In the genomic region with DNA sequence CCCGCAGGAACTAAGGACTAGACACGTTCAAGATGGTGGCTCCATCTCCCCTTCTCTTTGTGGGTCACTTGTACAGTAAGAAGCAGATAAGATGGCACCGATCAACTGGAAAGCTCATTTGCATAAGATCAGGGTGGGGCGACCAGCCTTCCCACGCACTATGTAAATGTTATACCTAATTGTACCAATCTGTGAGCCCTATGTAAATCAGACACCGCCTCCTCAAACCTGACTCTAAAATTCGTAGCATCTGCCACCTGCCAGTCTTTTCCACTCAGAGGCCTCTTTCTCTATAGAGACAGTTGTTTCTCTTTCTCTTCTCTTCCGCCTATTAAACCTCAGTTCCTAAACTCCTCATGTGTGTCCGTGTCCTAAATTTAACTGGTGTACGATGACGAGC, we compare ENCODE assay signal across 32 cellular contexts.
DNase-seq lines count a peak whose midpoint lies in the region; ATAC-seq lines count a peak whose summit lies in the region.
"Had no signal": no experiment of that assay in that cellular context is flagged by ENCODE, and none has a peak within 500 bp of the region (broad histone marks: within the 10 kb centered on the region; RNA-seq: fewer than 3 reads in every experiment).

No MANE protein-coding gene starts in this region.

- no peak overlapping the region for H2AK5ac ChIP-seq in neuronal stem cell (ENCODE audit: low read depth, low read length)

- H3K23ac ChIP-seq in neuronal stem cell (ENCODE audit: low read depth, low read length, poor library complexity): no peak overlapping the region

- no peak overlapping the region for H3K9ac ChIP-seq in neuronal stem cell (ENCODE audit: low read depth, low read length, poor library complexity)
- H3K9ac ChIP-seq: neural progenitor cell had no signal

- H3K18ac ChIP-seq in neuronal stem cell (ENCODE audit: low read length): no peak overlapping the region

- no peak overlapping the region for H2BK120ac ChIP-seq in neuronal stem cell (ENCODE audit: low read depth, low read length)

- no CpG with 5 or more reads among the region's 11 CpGs for WGBS in neuronal stem cell (ENCODE audit: extremely low coverage in 2 of 2, insufficient read length in 2 of 2, insufficient replicate concordance in 1 of 2), 2 donors

- H3K14ac ChIP-seq in neuronal stem cell (ENCODE audit: low read length): no peak overlapping the region

- H2BK5ac ChIP-seq in neuronal stem cell (ENCODE audit: low read length): no peak overlapping the region

- no peak overlapping the region for H3K27ac ChIP-seq in neuronal stem cell (replicated peaks; ENCODE audit: low read length)
- H3K27ac ChIP-seq: brain microvascular endothelial cell, esophagus muscularis mucosa, heart left ventricle, neural progenitor cell, Peyer's patch, right atrium auricular region, suprapubic skin, upper lobe of right lung, WERI-Rb-1 had no signal

- no peak overlapping the region for H2BK15ac ChIP-seq in neuronal stem cell (ENCODE audit: low read length)

- H3K79me1 ChIP-seq in neuronal stem cell (ENCODE audit: low read depth, low read length): no peaks in the 10 kb centered on the region

- no peak overlapping the region for H3K4me2 ChIP-seq in neuronal stem cell (ENCODE audit: insufficient read depth, low read length, poor library complexity, severe bottlenecking)
- H3K4me2 ChIP-seq: neural progenitor cell had no signal

- DNase-seq in NCI-H1694 treated with DMSO at 0.1 percent for 48 hours (lab: John Stamatoyannopoulos, UW) (peak; percentile 66), NCI-H1694 (lab: John Stamatoyannopoulos, UW) (no peak), NCI-H2171 (lab: John Stamatoyannopoulos, UW) (peak; percentile 85), SK-N-DZ (ENCODE audit: low spot score) (peak; percentile 8), neuronal stem cell (ENCODE audit: low spot score) (no peak), NCI-H2227 treated with DMSO at 0.1 percent for 48 hours (lab: John Stamatoyannopoulos, UW) (no peak)
- no peak for DNase-seq in effector CD4-positive, alpha-beta T cell
- DNase-seq: 8988T; activated CD4-positive, alpha-beta T cell treated with anti-CD3 and anti-CD28 coated beads for 48 hours; activated naive CD4-positive, alpha-beta T cell treated with anti-CD3 and anti-CD28 coated beads, Interleukin-2, amount 50 U/mL, for 16 hours; brain microvascular endothelial cell; heart left ventricle; HFFc6; kidney; NCI-H1092 treated with DMSO at 0.1 percent for 48 hours; NCI-H2029 treated with DMSO at 0.1 percent for 48 hours; NCI-H510A; Peyer's patch; posterior cingulate gyrus; SHP77 treated with DMSO at 0.1 percent for 48 hours; small intestine; stimulated activated naive CD4-positive, alpha-beta T cell treated with Interleukin-2 at 50 U/mL for 16 hours; SW 1271; T-helper 9 cell; upper lobe of right lung; WERI-Rb-1 had no signal

- no peaks in the 10 kb centered on the region for H3K27me3 ChIP-seq in neuronal stem cell (ENCODE audit: control insufficient read depth in 3 of 3, insufficient read depth in 3 of 3, low read depth in 1 of 3, low read length in 3 of 3)
- H3K27me3 ChIP-seq: brain microvascular endothelial cell, esophagus muscularis mucosa, heart left ventricle, neural progenitor cell, Peyer's patch, right atrium auricular region, suprapubic skin, upper lobe of right lung had no signal

- peaks cover 0 to 2% of the 10 kb centered on the region in 2 donors for H3K9me3 ChIP-seq in neuronal stem cell (replicated peaks in 1 of 2; ENCODE audit: control insufficient read depth in 2 of 2, insufficient read depth in 1 of 2, low read depth in 1 of 2, low read length in 2 of 2)
- H3K9me3 ChIP-seq: Peyer's patch, suprapubic skin, upper lobe of right lung had no signal

- H3K4me1 ChIP-seq in neuronal stem cell (ENCODE audit: control insufficient read depth in 2 of 2, insufficient read depth in 1 of 2, low read depth in 1 of 2, low read length in 2 of 2): no peaks in the 10 kb centered on the region
- H3K4me1 ChIP-seq: esophagus muscularis mucosa, heart left ventricle, neural progenitor cell, Peyer's patch, right atrium auricular region, suprapubic skin, upper lobe of right lung had no signal

- no peaks in the 10 kb centered on the region for H3K36me3 ChIP-seq in neuronal stem cell (replicated peaks in 1 of 2; ENCODE audit: control insufficient read depth in 2 of 2, insufficient read depth in 2 of 2, low read length in 2 of 2)
- H3K36me3 ChIP-seq: brain microvascular endothelial cell, esophagus muscularis mucosa, heart left ventricle, neural progenitor cell, Peyer's patch, right atrium auricular region, suprapubic skin, upper lobe of right lung, WERI-Rb-1 had no signal

- H2AFZ ChIP-seq in neuronal stem cell (ENCODE audit: low read length): peak overlapping the region; percentile 83
- H2AFZ ChIP-seq: neural progenitor cell had no signal

- no peak overlapping the region for H4K8ac ChIP-seq in neuronal stem cell (ENCODE audit: low read depth, low read length)

- no peak overlapping the region for H2BK12ac ChIP-seq in neuronal stem cell (ENCODE audit: low read length)

- no peak overlapping the region for H3K4me3 ChIP-seq in neuronal stem cell (ENCODE audit: low read length in 2 of 2)
- H3K4me3 ChIP-seq: esophagus muscularis mucosa, heart left ventricle, neural progenitor cell, Peyer's patch, right atrium auricular region, suprapubic skin, upper lobe of right lung had no signal

- H4K91ac ChIP-seq in neuronal stem cell (ENCODE audit: low read depth, low read length, poor library complexity): no peak overlapping the region

- H3K4ac ChIP-seq in neuronal stem cell (ENCODE audit: low read length): no peak overlapping the region

- ATAC-seq in HG03469 (IDR thresholded peaks at IDR 0.05; ENCODE audit: unreplicated experiment): no peak
- ATAC-seq: activated T-helper 17 cell treated with anti-CD3 and anti-CD28 coated beads, Interleukin-2, amount 50 U/mL, for 72 hours; heart left ventricle; upper lobe of right lung had no signal

Comparison
In these comparisons a context has a peak if more than half of its experiments do, and no peak if none do; other contexts are left out.
1. DNase-seq: peak in NCI-H1694 treated with DMSO at 0.1 percent for 48 hours (single experiment), NCI-H2171 (single experiment) and SK-N-DZ (single experiment); none in NCI-H1694 (single experiment), neuronal stem cell (single experiment), NCI-H2227 treated with DMSO at 0.1 percent for 48 hours (single experiment) and effector CD4-positive, alpha-beta T cell (single experiment).